18 cellular contexts compared by ENCODE assay signal in genomic region chr10:23657677-23658076, GRCh38.
DNase-seq lines count a peak whose midpoint lies in the region; ATAC-seq and TF ChIP-seq lines count a peak whose summit lies in the region.
"Had no signal": no experiment of that assay in that cellular context is flagged by ENCODE, and none has a peak within 500 bp of the region (broad histone marks: within the 10 kb centered on the region; RNA-seq: fewer than 3 reads in every experiment).

No MANE protein-coding gene starts in this region.

- H3K9me3 Mint-ChIP-seq in GM23338, result no peaks in the 10 kb centered on the region
- no peaks in the 10 kb centered on the region for H3K9me3 Mint-ChIP-seq in WTC11
- H3K9me3 Mint-ChIP-seq in osteocyte (ENCODE audit: unreplicated experiment), result peaks cover 17% of the 10 kb centered on the region
- H3K9me3 Mint-ChIP-seq: CD4-positive, alpha-beta T cell; CD8-positive, alpha-beta T cell had no signal

- no peaks in the 10 kb centered on the region for H3K27me3 ChIP-seq in GM23338 (ENCODE audit: insufficient read depth)
- H3K27me3 ChIP-seq in mesendoderm (ENCODE audit: insufficient read depth, low read length, poor library complexity), result no peaks in the 10 kb centered on the region
- H3K27me3 ChIP-seq: BLaER1 treated with 17β-estradiol and CSF1 and Interleukin-3, amounts not matched to agents 10 nM and 100 nM had no signal

- H3K36me3 Mint-ChIP-seq in GM23338 (ENCODE audit: low read depth) (no peaks in the 10 kb centered on the region), WTC11 (no peaks in the 10 kb centered on the region), osteocyte (ENCODE audit: unreplicated experiment) (no peaks in the 10 kb centered on the region)
- H3K36me3 Mint-ChIP-seq: CD8-positive, alpha-beta T cell had no signal

- ATAC-seq in GM23338, result no peak
- peak; percentile 60 for ATAC-seq in WTC11
- ATAC-seq: CD8-positive, alpha-beta T cell had no signal

- H3K4me1 ChIP-seq in GM23338 (ENCODE audit: insufficient read depth), result no peaks in the 10 kb centered on the region
- H3K4me1 ChIP-seq in mesendoderm (ENCODE audit: control insufficient read depth, low read depth, low read length), result no peaks in the 10 kb centered on the region
- H3K4me1 ChIP-seq: Caco-2 had no signal

- H3K27ac ChIP-seq in GM23338 (ENCODE audit: low read depth), result no peak overlapping the region
- no peak overlapping the region for H3K27ac ChIP-seq in mesendoderm (ENCODE audit: low read depth, low read length)
- H3K27ac ChIP-seq: BLaER1 treated with 17β-estradiol and CSF1 and Interleukin-3, amounts not matched to agents 10 nM and 100 nM; C4-2B had no signal

- no peak overlapping the region for H3K4me2 ChIP-seq in GM23338
- no peak overlapping the region for H3K4me2 ChIP-seq in mesendoderm (ENCODE audit: low read length)

- no peak overlapping the region for H2BK5ac ChIP-seq in mesendoderm (ENCODE audit: low read length)

- H3K9me2 ChIP-seq in GM23338 (ENCODE audit: insufficient read depth), result no peaks in the 10 kb centered on the region

- H3K4ac ChIP-seq in mesendoderm (ENCODE audit: low read depth, low read length), result no peak overlapping the region

- POLR2A ChIA-PET in WTC11 (lab: Charles Lee), result no interaction called here

- H3K27ac Mint-ChIP-seq in GM23338 (no peak overlapping the region), WTC11 (no peak overlapping the region), osteocyte (ENCODE audit: unreplicated experiment) (no peak overlapping the region)
- H3K27ac Mint-ChIP-seq: B cell; CD4-positive, alpha-beta T cell; CD8-positive, alpha-beta T cell had no signal

- no peak overlapping the region for H2BK15ac ChIP-seq in mesendoderm (replicated peaks; ENCODE audit: low read depth)

- no peaks in the 10 kb centered on the region for H4K20me1 ChIP-seq in GM23338 (replicated peaks; ENCODE audit: insufficient read depth)
- H4K20me1 ChIP-seq: BLaER1 treated with 17β-estradiol and CSF1 and Interleukin-3, amounts not matched to agents 10 nM and 100 nM had no signal

- no peak overlapping the region for H3K18ac ChIP-seq in mesendoderm (ENCODE audit: low read length)

- H2AK5ac ChIP-seq in mesendoderm (ENCODE audit: low read length), result no peak overlapping the region

- H3K4me1 Mint-ChIP-seq in GM23338 (peaks cover 11% of the 10 kb centered on the region), WTC11 (peaks cover 16% of the 10 kb centered on the region), osteocyte (ENCODE audit: unreplicated experiment) (no peaks in the 10 kb centered on the region)
- H3K4me1 Mint-ChIP-seq: B cell had no signal

- no peaks in the 10 kb centered on the region for H3K79me1 ChIP-seq in mesendoderm (ENCODE audit: low read length)

- H3K27me3 Mint-ChIP-seq in GM23338 (ENCODE audit: insufficient read depth, low read depth, poor library complexity) (peaks cover 2% of the 10 kb centered on the region), WTC11 (ENCODE audit: low read depth) (no peaks in the 10 kb centered on the region; the same call in 1 of the 2 replicates), osteocyte (ENCODE audit: unreplicated experiment) (no peaks in the 10 kb centered on the region)

- no peak overlapping the region for H3K9ac ChIP-seq in mesendoderm (ENCODE audit: low read length)
- H3K9ac ChIP-seq: BLaER1 treated with 17β-estradiol and CSF1 and Interleukin-3, amounts not matched to agents 10 nM and 100 nM had no signal

- H4K5ac ChIP-seq in mesendoderm (ENCODE audit: low read length), result no peak overlapping the region

- H3K56ac ChIP-seq in mesendoderm (ENCODE audit: low read length), result no peak overlapping the region

- H3K4me3 ChIP-seq in GM23338 (no peak overlapping the region), mesendoderm (ENCODE audit: low read length) (no peak overlapping the region)
- H3K4me3 ChIP-seq: BLaER1 treated with 17β-estradiol and CSF1 and Interleukin-3, amounts not matched to agents 10 nM and 100 nM had no signal

- H3F3A ChIP-seq in GM23338 (replicated peaks; ENCODE audit: low read depth), result no peaks in the 10 kb centered on the region

- peak overlapping the region; percentile 4; the same call in 1 of the 2 replicates for H2AFZ ChIP-seq in GM23338

- TF ChIP-seq CTCF in GM23338 (conservative IDR thresholded peaks at IDR 0.05; ENCODE audit: low read depth in 2 of 2) (no peak), WTC11 (IDR thresholded peaks at IDR 0.05) (no peak), osteocyte (IDR thresholded peaks at IDR 0.05) (no peak)

- H3K4me3 Mint-ChIP-seq in GM23338 (no peak overlapping the region), WTC11 (no peak overlapping the region), osteocyte (ENCODE audit: unreplicated experiment) (no peak overlapping the region)
- H3K4me3 Mint-ChIP-seq: B cell; CD4-positive, alpha-beta T cell; CD8-positive, alpha-beta T cell had no signal

- no peaks in the 10 kb centered on the region for H3K79me2 ChIP-seq in GM23338 (replicated peaks; ENCODE audit: insufficient read depth)
- no peaks in the 10 kb centered on the region for H3K79me2 ChIP-seq in mesendoderm (ENCODE audit: control insufficient read depth, insufficient read depth, low read length)

- no peak overlapping the region for H4K8ac ChIP-seq in mesendoderm (ENCODE audit: low read depth, low read length)

- DNase-seq in GM23338 (ENCODE audit: low spot score) (no peak), WTC11 (ENCODE audit: low spot score) (no peak), mesendoderm (peak; percentile 25), osteocyte (ENCODE audit: extremely low spot score, unreplicated experiment) (no peak), NCI-H2081 treated with DMSO at 0.1 percent for 48 hours (lab: John Stamatoyannopoulos, UW) (no peak), NCI-H2196 (lab: John Stamatoyannopoulos, UW; ENCODE audit: unreplicated experiment) (no peak), NCI-H1436 treated with DMSO at 0.1 percent for 48 hours (lab: John Stamatoyannopoulos, UW) (no peak)
- DNase-seq: 8988T; AML-193; Caco-2; Calu3; CD4-positive, alpha-beta T cell; CD8-positive, alpha-beta T cell; DMS79 treated with DMSO at 0.1 percent for 48 hours; GF-D8 had no signal

- H3K36me3 ChIP-seq in GM23338 (ENCODE audit: insufficient read depth) (no peaks in the 10 kb centered on the region), mesendoderm (ENCODE audit: control insufficient read depth, insufficient read depth, low read length) (no peaks in the 10 kb centered on the region)
- H3K36me3 ChIP-seq: BLaER1 treated with 17β-estradiol and CSF1 and Interleukin-3, amounts not matched to agents 10 nM and 100 nM had no signal

- no peak overlapping the region for H3K23ac ChIP-seq in mesendoderm (ENCODE audit: low read length)

- no peak overlapping the region for H2BK120ac ChIP-seq in mesendoderm (ENCODE audit: low read depth, low read length)

- CTCF ChIA-PET in WTC11 (lab: Charles Lee), result interaction anchor here (0.8 to 2.0 kb wide), 7 partner anchors 14 to 499 kb away, joined by 3 to 9 read pairs (median 4); no protein-coding TSS in a partner anchor

TF ChIP-seq in GM23338, 12 proteins besides CTCF, POLR2A, EP300 and RAD21 (continues in another document):
- no peak for TF ChIP-seq STAT1 (IDR thresholded peaks at IDR 0.05; ENCODE audit: unreplicated experiment)
- TF ChIP-seq ZNF331 (CRISPR knock-in tag; IDR thresholded peaks at IDR 0.05; ENCODE audit: low read depth), result no peak
- TF ChIP-seq EZH2phosphoT487 (IDR thresholded peaks at IDR 0.05; ENCODE audit: unreplicated experiment), result no peak
- no peak for TF ChIP-seq EZH2 (IDR thresholded peaks at IDR 0.05; ENCODE audit: low read depth, unreplicated experiment)
- no peak for TF ChIP-seq POLR2AphosphoS5 (IDR thresholded peaks at IDR 0.05; ENCODE audit: low read depth)
- TF ChIP-seq JUNB (IDR thresholded peaks at IDR 0.05; ENCODE audit: unreplicated experiment), result no peak
- TF ChIP-seq, protein P1, sequence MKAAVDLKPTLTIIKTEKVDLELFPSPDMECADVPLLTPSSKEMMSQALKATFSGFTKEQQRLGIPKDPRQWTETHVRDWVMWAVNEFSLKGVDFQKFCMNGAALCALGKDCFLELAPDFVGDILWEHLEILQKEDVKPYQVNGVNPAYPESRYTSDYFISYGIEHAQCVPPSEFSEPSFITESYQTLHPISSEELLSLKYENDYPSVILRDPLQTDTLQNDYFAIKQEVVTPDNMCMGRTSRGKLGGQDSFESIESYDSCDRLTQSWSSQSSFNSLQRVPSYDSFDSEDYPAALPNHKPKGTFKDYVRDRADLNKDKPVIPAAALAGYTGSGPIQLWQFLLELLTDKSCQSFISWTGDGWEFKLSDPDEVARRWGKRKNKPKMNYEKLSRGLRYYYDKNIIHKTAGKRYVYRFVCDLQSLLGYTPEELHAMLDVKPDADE (IDR thresholded peaks at IDR 0.05), result no peak
- no peak for TF ChIP-seq NANOG (IDR thresholded peaks at IDR 0.05; ENCODE audit: borderline replicate concordance)

TF ChIP-seq in WTC11, 78 proteins besides CTCF, POLR2A, EP300 and RAD21 (continues in another document):
- TF ChIP-seq ZNF671 (CRISPR knock-in tag; IDR thresholded peaks at IDR 0.05), result no peak
- TF ChIP-seq ZNF317 (CRISPR knock-in tag; IDR thresholded peaks at IDR 0.05; ENCODE audit: borderline replicate concordance, low read depth), result no peak
- no peak for TF ChIP-seq ZNF121 (CRISPR knock-in tag; IDR thresholded peaks at IDR 0.05)
- no peak for TF ChIP-seq TP53 (CRISPR knock-in tag; IDR thresholded peaks at IDR 0.05)
- TF ChIP-seq FOXP1 (CRISPR knock-in tag; IDR thresholded peaks at IDR 0.05; ENCODE audit: borderline replicate concordance), result no peak
- TF ChIP-seq JUN (CRISPR knock-in tag; IDR thresholded peaks at IDR 0.05), result no peak
- TF ChIP-seq MAX (CRISPR knock-in tag; IDR thresholded peaks at IDR 0.05), result no peak
- TF ChIP-seq, protein P2, sequence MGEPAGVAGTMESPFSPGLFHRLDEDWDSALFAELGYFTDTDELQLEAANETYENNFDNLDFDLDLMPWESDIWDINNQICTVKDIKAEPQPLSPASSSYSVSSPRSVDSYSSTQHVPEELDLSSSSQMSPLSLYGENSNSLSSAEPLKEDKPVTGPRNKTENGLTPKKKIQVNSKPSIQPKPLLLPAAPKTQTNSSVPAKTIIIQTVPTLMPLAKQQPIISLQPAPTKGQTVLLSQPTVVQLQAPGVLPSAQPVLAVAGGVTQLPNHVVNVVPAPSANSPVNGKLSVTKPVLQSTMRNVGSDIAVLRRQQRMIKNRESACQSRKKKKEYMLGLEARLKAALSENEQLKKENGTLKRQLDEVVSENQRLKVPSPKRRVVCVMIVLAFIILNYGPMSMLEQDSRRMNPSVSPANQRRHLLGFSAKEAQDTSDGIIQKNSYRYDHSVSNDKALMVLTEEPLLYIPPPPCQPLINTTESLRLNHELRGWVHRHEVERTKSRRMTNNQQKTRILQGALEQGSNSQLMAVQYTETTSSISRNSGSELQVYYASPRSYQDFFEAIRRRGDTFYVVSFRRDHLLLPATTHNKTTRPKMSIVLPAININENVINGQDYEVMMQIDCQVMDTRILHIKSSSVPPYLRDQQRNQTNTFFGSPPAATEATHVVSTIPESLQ (CRISPR knock-in tag; IDR thresholded peaks at IDR 0.05), result no peak
- no peak for TF ChIP-seq RORB (CRISPR knock-in tag; IDR thresholded peaks at IDR 0.05)
- TF ChIP-seq GABPB1 (CRISPR knock-in tag; IDR thresholded peaks at IDR 0.05), result no peak
- TF ChIP-seq SP1 (CRISPR knock-in tag; conservative IDR thresholded peaks at IDR 0.05), result no peak
